ENCODE assay signal across 8 cellular contexts in genomic region chr9:34377402-34377741, GRCh38. TPM values are rescaled to one million over a fixed set of nuclear protein-coding genes. Genes with fewer than 3 reads are reported as not detected.
DNase-seq lines count a peak whose midpoint lies in the region; ATAC-seq, FAIRE-seq and TF ChIP-seq lines count a peak whose summit lies in the region.

No MANE protein-coding gene starts in this region.

- no peaks in the 10 kb centered on the region for H3K9me3 Mint-ChIP-seq in activated T-cell treated with anti-CD3 and anti-CD28 coated beads, Interleukin-2, amount 50 U/mL, for 72 hours

- WGBS in adrenal gland, 4 donors = 3 to 5% (median 4%) methylated on average over 17 to 21 of the region's 21 CpGs

- peak overlapping the region; percentile 18 to 80 (median 46) for H3K27ac ChIP-seq in adrenal gland
- H3K27ac ChIP-seq in subcutaneous abdominal adipose tissue (ENCODE audit: low read depth, low read length) = peak overlapping the region; percentile 30

- H3K9me3 ChIP-seq in adrenal gland (replicated peaks in 1 of 3) = no peaks in the 10 kb centered on the region
- H3K9me3 ChIP-seq in subcutaneous abdominal adipose tissue (ENCODE audit: control insufficient read depth in 5 of 5, low read length in 5 of 5) = no peaks in the 10 kb centered on the region

- H3K36me3 ChIP-seq in adrenal gland (replicated peaks in 1 of 2) (no peaks in the 10 kb centered on the region), kidney epithelial cell (ENCODE audit: control insufficient read depth, insufficient read depth, low read length) (no peaks in the 10 kb centered on the region), subcutaneous abdominal adipose tissue (ENCODE audit: control insufficient read depth in 5 of 5, insufficient read depth in 5 of 5, low read length in 5 of 5) (peaks cover 0 to 1% (median 0%) of the 10 kb centered on the region in 5 donors)

- no peak for TF ChIP-seq POLR2A in adrenal gland (IDR thresholded peaks at IDR 0.05)

- intact Hi-C loops in adrenal gland (cut with DNase I) = loop anchor here in 1 of 2 donors (5.0 kb wide), 1 partner anchor 40 kb away; no protein-coding TSS in a partner anchor

- FAIRE-seq in GM19239 (lab: Jason Lieb, UNC) = no peak

- peaks cover 10 to 33% of the 10 kb centered on the region in 2 donors for H3K4me1 ChIP-seq in adrenal gland (replicated peaks in 1 of 2)
- peaks cover 5 to 55% (median 48%) of the 10 kb centered on the region in 5 donors for H3K4me1 ChIP-seq in subcutaneous abdominal adipose tissue (ENCODE audit: control insufficient read depth in 5 of 5, insufficient read depth in 5 of 5, low read length in 5 of 5)

- TF ChIP-seq CTCF in adrenal gland (IDR thresholded peaks at IDR 0.05) (no peak), kidney epithelial cell (IDR thresholded peaks at IDR 0.05; ENCODE audit: insufficient read depth, low read length, poor library complexity, severe bottlenecking) (no peak)

- H3K4me3 ChIP-seq in adrenal gland = peak overlapping the region in 3 of 4 donors; percentile 20 to 59 (median 46)
- H3K4me3 ChIP-seq in kidney epithelial cell (ENCODE audit: low read depth, low read length) = peak overlapping the region; percentile 60
- H3K4me3 ChIP-seq in subcutaneous abdominal adipose tissue (ENCODE audit: low read depth in 1 of 5, low read length in 5 of 5) = peak overlapping the region; percentile 75 to 93 (median 84)

- ATAC-seq in activated T-cell treated with anti-CD3 and anti-CD28 coated beads, Interleukin-2, amount 50 U/mL, for 72 hours (replicated peaks in 1 of 2) = no peak
- no peak for ATAC-seq in HG02938 (IDR thresholded peaks at IDR 0.05; ENCODE audit: unreplicated experiment)

- H3K4me3 Mint-ChIP-seq in activated T-cell treated with anti-CD3 and anti-CD28 coated beads, Interleukin-2, amount 50 U/mL, for 72 hours = peak overlapping the region; percentile 76 to 92

- H3K27me3 ChIP-seq in adrenal gland (no peaks in the 10 kb centered on the region), kidney epithelial cell (ENCODE audit: control insufficient read depth, insufficient read depth, low read length) (peaks cover 17% of the 10 kb centered on the region), subcutaneous abdominal adipose tissue (ENCODE audit: control insufficient read depth in 5 of 5, insufficient read depth in 4 of 5, low read length in 5 of 5) (no peaks in the 10 kb centered on the region)

- H3K27ac Mint-ChIP-seq in activated T-cell treated with anti-CD3 and anti-CD28 coated beads, Interleukin-2, amount 50 U/mL, for 72 hours = no peak overlapping the region

- H3K36me3 Mint-ChIP-seq in activated T-cell treated with anti-CD3 and anti-CD28 coated beads, Interleukin-2, amount 50 U/mL, for 72 hours (ENCODE audit: insufficient read depth in 2 of 2) = no peaks in the 10 kb centered on the region

- H3K27me3 Mint-ChIP-seq in activated T-cell treated with anti-CD3 and anti-CD28 coated beads, Interleukin-2, amount 50 U/mL, for 72 hours (ENCODE audit: low read depth) = no peaks in the 10 kb centered on the region

- peak overlapping the region in 4 of 5 donors; percentile 54 to 90 (median 74) for H3K9ac ChIP-seq in subcutaneous abdominal adipose tissue (ENCODE audit: low read length in 5 of 5)

- H3K4me1 Mint-ChIP-seq in activated T-cell treated with anti-CD3 and anti-CD28 coated beads, Interleukin-2, amount 50 U/mL, for 72 hours (ENCODE audit: low read depth) = peaks cover 51% of the 10 kb centered on the region

- no peak for DNase-seq in activated T-cell treated with anti-CD3 and anti-CD28 coated beads, Interleukin-2, amount 50 U/mL, for 72 hours
- no peak for DNase-seq in activated T-cell treated with anti-CD3 and anti-CD28 coated beads, Interleukin-2, amount 50 U/mL, for 48 hours
- DNase-seq in adrenal gland (peak; percentile 52 to 72 (median 59)), kidney epithelial cell (ENCODE audit: low read depth) (no peak), NCI-H146 treated with DMSO at 0.1 percent for 48 hours (lab: John Stamatoyannopoulos, UW; ENCODE audit: unreplicated experiment) (no peak), GM19239 (ENCODE audit: insufficient read length, low spot score) (no peak)

RNA-seq across cellular contexts. Expression of gene MYORG, which starts 0.7 kb away (rescaled TPM):
- total RNA-seq in activated T-cell treated with anti-CD3 and anti-CD28 coated beads, Interleukin-2, amount 50 U/mL, for 72 hours = 1 to 10 TPM; 1.7 TPM
- total RNA-seq in adrenal gland = 10 to 100 TPM; 12.8 to 33.8 (median 14.9) TPM
- polyA plus RNA-seq in adrenal gland = 10 to 100 TPM in 1 of 3 donors, 1 to 10 TPM in 2; 1.1 to 11.4 (median 1.9) TPM
- total RNA-seq in kidney epithelial cell = 3.8 and 4.9 TPM in 2 replicates

RNA-seq across cellular contexts. Expression of gene NUDT2, which starts 48.0 kb away (rescaled TPM):
- total RNA-seq in activated T-cell treated with anti-CD3 and anti-CD28 coated beads, Interleukin-2, amount 50 U/mL, for 72 hours = 10 to 100 TPM; 27.2 to 35.3 TPM
- total RNA-seq in adrenal gland (10 to 100 TPM; 11.3 to 50.7 (median 29.5) TPM), kidney epithelial cell (18.1 and 30.0 TPM in 2 replicates)
- 10 to 100 TPM; 29.9 to 55.0 (median 32.9) TPM for polyA plus RNA-seq in adrenal gland

RNA-seq across cellular contexts. Expression of gene KIF24, which starts 48.3 kb away (rescaled TPM):
- total RNA-seq in activated T-cell treated with anti-CD3 and anti-CD28 coated beads, Interleukin-2, amount 50 U/mL, for 72 hours = 1 to 10 TPM; 5.8 to 7.4 TPM
- total RNA-seq in adrenal gland = 1 to 10 TPM in 6 of 8 donors, under 1 TPM in 2; 0.72 to 1.7 (median 1.2) TPM
- polyA plus RNA-seq in adrenal gland = 1 to 10 TPM in 1 of 3 donors, under 1 TPM in 2; 0.57 to 2.6 (median 0.80) TPM
- total RNA-seq in kidney epithelial cell = 1.0 and 1.2 TPM in 2 replicates

Comparison
In these comparisons a context has a peak if more than half of its experiments do, and no peak if none do; other contexts are left out.
1. DNase-seq: peak in adrenal gland (7 of 7); none in activated T-cell treated with anti-CD3 and anti-CD28 coated beads, Interleukin-2, amount 50 U/mL, for 72 hours (0 of 2), activated T-cell treated with anti-CD3 and anti-CD28 coated beads, Interleukin-2, amount 50 U/mL, for 48 hours (0 of 2), kidney epithelial cell (single experiment), NCI-H146 treated with DMSO at 0.1 percent for 48 hours (single experiment) and GM19239 (single experiment).
2. Peak in every context shown above with its lines, with median percentiles within 50 percentile points of each other: H3K4me3 ChIP-seq.